8 cellular contexts compared by ENCODE assay signal in the genomic region with DNA sequence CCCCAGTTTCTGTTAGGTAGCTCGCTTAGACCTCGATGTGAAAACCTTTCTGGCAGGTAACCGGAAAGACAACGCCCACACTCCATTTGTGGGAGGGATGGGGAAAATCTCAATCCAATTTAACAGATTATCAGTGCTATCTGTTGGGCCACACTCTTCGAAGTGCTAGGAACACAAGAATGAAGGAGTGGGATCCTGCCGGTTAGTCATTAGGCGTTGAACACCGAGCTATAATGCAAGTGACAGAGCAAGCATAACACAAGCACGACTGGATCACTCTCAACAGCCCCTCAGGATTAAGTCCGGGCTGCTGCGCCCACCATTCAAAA. TPM values are rescaled to one million over a fixed set of nuclear protein-coding genes. Genes with fewer than 3 reads are reported as not detected.
DNase-seq lines count a peak whose midpoint lies in the region; ATAC-seq, FAIRE-seq and TF ChIP-seq lines count a peak whose summit lies in the region.

No MANE protein-coding gene starts in this region.

- POLR2A ChIA-PET in BJ (lab: Charles Lee) = no interaction called here

- H3K27me3 Mint-ChIP-seq in naive B cell = peaks cover 7 to 19% (median 17%) of the 10 kb centered on the region in 3 donors

- peak overlapping the region; percentile 77; the same call in 1 of the 2 replicates for H3K27ac ChIP-seq in HUES6 (ENCODE audit: low read depth, low read length)

- H3K27me3 ChIP-seq in BJ (ENCODE audit: control insufficient read depth, insufficient read depth, low read length) (no peaks in the 10 kb centered on the region), HUES6 (ENCODE audit: control insufficient read depth, insufficient read depth, low read length) (no peaks in the 10 kb centered on the region), bronchial epithelial cell (ENCODE audit: control insufficient read depth, insufficient read depth, low read length) (no peaks in the 10 kb centered on the region)

- ATAC-seq in naive B cell (ENCODE audit: low read depth in 2 of 2) (peak; percentile 2 to 4), GM21529 (IDR thresholded peaks at IDR 0.05; ENCODE audit: unreplicated experiment) (no peak)

- peak overlapping the region; percentile 93 to 100 (median 99) for H3K4me3 Mint-ChIP-seq in naive B cell

- H3K9me3 Mint-ChIP-seq in naive B cell = peaks cover 0 to 1% (median 0%) of the 10 kb centered on the region in 7 donors

- H3K27ac Mint-ChIP-seq in naive B cell = peak overlapping the region; percentile 72 to 100 (median 98)

- H3K4me1 ChIP-seq in HUES6 (ENCODE audit: control insufficient read depth, insufficient read depth, low read length) = peaks cover 15% of the 10 kb centered on the region

- CTCF ChIA-PET in BJ (lab: Yijun Ruan, JAX) = interaction anchor here (0.9 kb wide), 1 partner anchor 39 kb away, joined by 3 read pairs; a partner anchor contains a TSS

- no peak for FAIRE-seq in bronchial epithelial cell (lab: Jason Lieb, UNC)

- peaks cover 4% of the 10 kb centered on the region; the same call in 1 of the 2 replicates for H3K9me3 ChIP-seq in HUES6 (ENCODE audit: control insufficient read depth, insufficient read depth, low read depth, low read length)

- no peak for TF ChIP-seq CTCF in BJ (IDR thresholded peaks at IDR 0.05; ENCODE audit: insufficient read depth, low read depth, low read length)
- no peak for TF ChIP-seq CTCF in bronchial epithelial cell (IDR thresholded peaks at IDR 0.05; ENCODE audit: insufficient read depth, low read length, severe bottlenecking)

- peak overlapping the region; percentile 83 for H3K9ac ChIP-seq in HUES6 (ENCODE audit: low read length)

- H3K4me3 ChIP-seq in BJ (ENCODE audit: low read depth, low read length) (peak overlapping the region; percentile 84), HUES6 (ENCODE audit: low read depth, low read length) (peak overlapping the region; percentile 99), bronchial epithelial cell (ENCODE audit: low read depth, low read length) (peak overlapping the region; percentile 100)

- H3K4me1 Mint-ChIP-seq in naive B cell = peaks cover 25 to 45% (median 42%) of the 10 kb centered on the region in 3 donors

- DNase-seq in BJ (ENCODE audit: low read depth) (no peak), bronchial epithelial cell (ENCODE audit: low read depth) (peak; percentile 4), naive B cell (no peak), NCI-H1930 (lab: John Stamatoyannopoulos, UW) (no peak), islet precursor cell (no peak), NCI-H2227 (lab: John Stamatoyannopoulos, UW; ENCODE audit: unreplicated experiment) (no peak)

- peaks cover 0 to 5% of the 10 kb centered on the region in 2 donors for H3K36me3 Mint-ChIP-seq in naive B cell

- peaks cover 2% of the 10 kb centered on the region; the same call in 1 of the 2 replicates for H3K36me3 ChIP-seq in BJ (ENCODE audit: control insufficient read depth, insufficient read depth, low read length)
- H3K36me3 ChIP-seq in HUES6 (ENCODE audit: control insufficient read depth, insufficient read depth, low read length) = peaks cover 38% of the 10 kb centered on the region
- peaks cover 4% of the 10 kb centered on the region for H3K36me3 ChIP-seq in bronchial epithelial cell (ENCODE audit: control insufficient read depth, insufficient read depth, low read length)

RNA-seq across cellular contexts. Expression of a gene that starts 0.5 kb away (rescaled TPM):
- polyA plus RNA-seq in BJ (2011; rRNA removed) = 5.8 and 7.0 TPM in 2 replicates
- polyA minus RNA-seq in BJ (2011; rRNA and poly(A)+ RNA removed) = 5.9 and 7.8 TPM in 2 replicates
- total RNA-seq in bronchial epithelial cell = 11.3 and 16.9 TPM in 2 replicates
- polyA plus RNA-seq in naive B cell (ENCODE audit: low read depth in 6 of 6) = 1 to 10 TPM in 5 of 6 donors, not detected in 1; 4.0 to 6.9 (median 4.2) TPM

RNA-seq across cellular contexts. Expression of a gene that starts 3.2 kb away (rescaled TPM):
- polyA plus RNA-seq in BJ (2011; rRNA removed) (3.8 and 5.5 TPM in 2 replicates), naive B cell (ENCODE audit: low read depth in 6 of 6) (under 1 TPM in 4 of 6 donors, not detected in 2; 0.08 to 0.18 (median 0.14) TPM)
- polyA minus RNA-seq in BJ (2011; rRNA and poly(A)+ RNA removed) = 2.9 and 3.1 TPM in 2 replicates
- under 0.01 and 0.26 TPM in 2 replicates for total RNA-seq in bronchial epithelial cell

RNA-seq across cellular contexts. Expression of a gene that starts 39.0 kb away (rescaled TPM):
- 43.1 and 49.6 TPM in 2 replicates for polyA plus RNA-seq in BJ (2011; rRNA removed)
- polyA minus RNA-seq in BJ (2011; rRNA and poly(A)+ RNA removed) = 7.9 and 9.5 TPM in 2 replicates
- total RNA-seq in bronchial epithelial cell = 50.1 and 74.5 TPM in 2 replicates
- polyA plus RNA-seq in naive B cell (ENCODE audit: low read depth in 6 of 6) = 100 to 1,000 TPM; 137 to 208 (median 175) TPM

RNA-seq across cellular contexts. Expression of a gene that starts 42.2 kb away (rescaled TPM):
- polyA plus RNA-seq in BJ (2011; rRNA removed) (43.6 and 54.5 TPM in 2 replicates), naive B cell (ENCODE audit: low read depth in 6 of 6) (10 to 100 TPM; 38.1 to 57.6 (median 45.4) TPM)
- 37.9 and 62.4 TPM in 2 replicates for polyA minus RNA-seq in BJ (2011; rRNA and poly(A)+ RNA removed)
- 64.5 and 73.4 TPM in 2 replicates for total RNA-seq in bronchial epithelial cell
